26 cellular contexts compared by ENCODE assay signal in the genomic region with DNA sequence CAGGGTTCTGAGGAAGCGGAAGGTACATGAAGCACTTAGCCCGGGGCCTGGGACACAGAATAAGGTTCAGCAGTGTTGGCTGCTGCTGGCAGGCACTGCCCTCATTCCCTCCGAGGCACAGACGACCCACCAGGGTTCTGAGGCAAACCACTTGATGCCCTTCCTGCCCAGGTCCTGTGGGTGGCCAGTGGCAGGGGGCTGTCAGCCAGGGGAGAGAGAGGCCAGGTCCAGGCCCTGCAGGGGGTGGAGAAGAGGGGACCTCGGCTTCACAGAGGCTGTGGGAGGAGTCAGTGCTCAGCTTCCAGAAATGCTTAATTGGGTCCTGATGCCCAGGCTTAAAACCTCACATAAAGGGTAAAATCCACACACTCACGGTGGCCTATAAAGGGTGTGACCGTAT.
"Had no signal": no experiment of that assay in that cellular context is flagged by ENCODE, and none has a peak within 500 bp of the region (broad histone marks: within the 10 kb centered on the region; RNA-seq: fewer than 3 reads in every experiment).

No MANE protein-coding gene starts in this region.

- H3K36me3 ChIP-seq: breast epithelium had no signal

- H3K27ac Mint-ChIP-seq: activated naive CD4-positive, alpha-beta T cell treated with anti-CD3 and anti-CD28 coated beads, Interleukin-2, amount 10 ng/mL, durations not matched to agents 7 days and 5 days; activated naive CD8-positive, alpha-beta T cell treated with anti-CD3 and anti-CD28 coated beads, Interleukin-2, amount 50 U/mL, for 24 hours; immature natural killer cell had no signal

- H3K4me3 ChIP-seq: breast epithelium, heart left ventricle, lower lobe of right lung, testis had no signal

- H3K27ac ChIP-seq: breast epithelium, heart left ventricle, lower lobe of right lung, testis had no signal

- DNase-seq: activated CD4-positive, alpha-beta T cell treated with anti-CD3 and anti-CD28 coated beads for 4 hours; activated CD4-positive, alpha-beta T cell treated with anti-CD3 and anti-CD28 coated beads, Interleukin-2, amount 50 U/mL, for 4 hours; activated gamma-delta T cell; activated naive CD4-positive, alpha-beta T cell treated with anti-CD3 and anti-CD28 coated beads, Interleukin-2, amount 10 ng/mL, durations not matched to agents 7 days and 5 days; activated naive CD8-positive, alpha-beta T cell treated with anti-CD3 and anti-CD28 coated beads, Interleukin-2, amount 50 U/mL, for 24 hours; amygdala; central memory CD4-positive, alpha-beta T cell; dermis blood vessel endothelial cell; effector CD4-positive, alpha-beta T cell; heart left ventricle; hypothalamus; immature natural killer cell; kidney glomerular epithelial cell; lower lobe of right lung; mesenchymal stem cell; posterior cingulate gyrus; right cardiac atrium; stimulated activated CD4-positive, alpha-beta T cell treated with anti-CD3 and anti-CD28 coated beads, Interleukin-15, amount 100 ng/mL, for 24 hours; stimulated activated CD4-positive, alpha-beta T cell treated with anti-CD3 and anti-CD28 coated beads, Interleukin-2, amount 100 ng/mL, for 24 hours; stimulated activated naive CD4-positive, alpha-beta T cell treated with Interleukin-2 at 50 U/mL for 16 hours; testis; trophoblast cell had no signal

- H3K27me3 Mint-ChIP-seq: activated naive CD4-positive, alpha-beta T cell treated with anti-CD3 and anti-CD28 coated beads, Interleukin-2, amount 10 ng/mL, durations not matched to agents 7 days and 5 days; activated naive CD8-positive, alpha-beta T cell treated with anti-CD3 and anti-CD28 coated beads, Interleukin-2, amount 50 U/mL, for 24 hours; naive thymus-derived CD8-positive, alpha-beta T cell had no signal

- H3K9me3 Mint-ChIP-seq: activated naive CD4-positive, alpha-beta T cell treated with anti-CD3 and anti-CD28 coated beads, Interleukin-2, amount 10 ng/mL, durations not matched to agents 7 days and 5 days; activated naive CD8-positive, alpha-beta T cell treated with anti-CD3 and anti-CD28 coated beads, Interleukin-2, amount 50 U/mL, for 24 hours; immature natural killer cell; naive thymus-derived CD8-positive, alpha-beta T cell had no signal

- ATAC-seq: activated naive CD8-positive, alpha-beta T cell treated with anti-CD3 and anti-CD28 coated beads, Interleukin-2, amount 50 U/mL, for 24 hours; heart left ventricle; left lobe of liver; lower lobe of right lung; naive thymus-derived CD8-positive, alpha-beta T cell; right cardiac atrium had no signal

- H3K36me3 Mint-ChIP-seq: immature natural killer cell had no signal

- H3K4me3 Mint-ChIP-seq: activated naive CD4-positive, alpha-beta T cell treated with anti-CD3 and anti-CD28 coated beads, Interleukin-2, amount 10 ng/mL, durations not matched to agents 7 days and 5 days; activated naive CD8-positive, alpha-beta T cell treated with anti-CD3 and anti-CD28 coated beads, Interleukin-2, amount 50 U/mL, for 24 hours; immature natural killer cell; neural crest cell had no signal

- H3K27me3 ChIP-seq: breast epithelium, heart left ventricle, testis had no signal

- H3K9me3 ChIP-seq: breast epithelium, lower lobe of right lung, testis had no signal
